ENCODE assay signal across 18 cellular contexts in the genomic region with DNA sequence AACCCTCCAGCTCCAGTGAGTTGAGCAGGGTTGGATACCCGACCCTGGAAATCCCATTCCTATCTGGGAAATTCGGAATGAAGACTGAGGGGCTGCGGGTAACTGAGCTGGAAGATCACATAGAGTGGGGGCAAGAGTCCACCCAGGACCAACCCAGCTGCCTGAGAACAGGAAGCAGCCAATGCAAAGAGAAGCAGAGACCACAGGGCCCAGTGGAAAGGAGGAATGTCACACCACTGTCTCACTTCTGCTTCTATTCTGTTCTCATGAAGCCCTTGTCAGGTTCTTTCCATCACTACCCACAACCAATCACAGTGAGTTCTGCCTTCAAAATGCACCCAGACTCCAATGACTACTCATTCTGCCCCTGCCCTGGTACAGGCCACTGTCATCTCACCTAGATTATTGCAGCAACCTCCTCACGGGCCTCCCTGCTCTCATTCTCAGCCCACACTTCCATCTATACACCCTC. TPM values are rescaled to one million over a fixed set of nuclear protein-coding genes. Genes with fewer than 3 reads are reported as not detected.
DNase-seq lines count a peak whose midpoint lies in the region; ATAC-seq, FAIRE-seq and TF ChIP-seq lines count a peak whose summit lies in the region.
"Had no signal": no experiment of that assay in that cellular context is flagged by ENCODE, and none has a peak within 500 bp of the region (broad histone marks: within the 10 kb centered on the region; RNA-seq: fewer than 3 reads in every experiment).

No MANE protein-coding gene starts in this region.

- peaks cover under 1% of the 10 kb centered on the region for H3K79me2 ChIP-seq in GM12878 (ENCODE audit: control insufficient read depth, insufficient read depth, low read length)

- H3K27me3 ChIP-seq in GM12878 (replicated peaks in 1 of 2; ENCODE audit: control insufficient read depth in 2 of 2, insufficient read depth in 2 of 2, low read length in 1 of 2) (no peaks in the 10 kb centered on the region), A673 (replicated peaks; ENCODE audit: insufficient read depth, low read depth, low read length, poor library complexity) (no peaks in the 10 kb centered on the region)
- H3K27me3 ChIP-seq: brain microvascular endothelial cell, left lung had no signal

- in situ Hi-C loops in GM12878 (cut with MboI), result no loop called here

- H3K9me3 ChIP-seq in GM12878 (replicated peaks; ENCODE audit: control insufficient read depth, insufficient read depth, low read length) (no peaks in the 10 kb centered on the region), A673 (ENCODE audit: low read depth, low read length, poor library complexity, severe bottlenecking) (no peaks in the 10 kb centered on the region)
- H3K9me3 ChIP-seq: left lung had no signal

- TF ChIP-seq CTCF in GM12878 (IDR thresholded peaks at IDR 0.05 in 2 of 3, conservative IDR thresholded peaks at IDR 0.05 in 1 of 3; ENCODE audit: control insufficient read depth in 2 of 3, extremely low read depth in 1 of 3, insufficient read depth in 1 of 3, low read depth in 3 of 3, low read length in 3 of 3), result no peak
- TF ChIP-seq CTCF in A673 (conservative IDR thresholded peaks at IDR 0.05; ENCODE audit: low read depth, low read length), result no peak
- no peak for TF ChIP-seq CTCF in omental fat pad (IDR thresholded peaks at IDR 0.05)

- POLR2A ChIA-PET in GM12878 (lab: Charles Lee) (interaction anchor here (0.6 to 3.9 kb wide), 10 partner anchors 10 to 83 kb away, joined by 3 to 29 read pairs (median 4); a partner anchor contains a TSS), A673 (lab: Charles Lee; ENCODE audit: low non-redundant PET) (no interaction called here)

- H3K4me2 ChIP-seq in GM12878 (ENCODE audit: control insufficient read depth, insufficient read depth), result peak overlapping the region; percentile 4; the same call in 1 of the 2 replicates

- H3K4me3 ChIP-seq in GM12878 (no peak overlapping the region), A673 (ENCODE audit: low read depth, low read length, poor library complexity, severe bottlenecking) (no peak overlapping the region)
- H3K4me3 ChIP-seq: left lung had no signal

- TF ChIP-seq POLR2A in GM12892 (IDR thresholded peaks at IDR 0.05; ENCODE audit: low read depth, low read length) (no peak), GM12878 (IDR thresholded peaks at IDR 0.05; ENCODE audit: low read depth, low read length) (peak; percentile 38; the same call in 1 of the 2 replicates)

- ATAC-seq in HG02973 (IDR thresholded peaks at IDR 0.05; ENCODE audit: unreplicated experiment) (peak; percentile 76), GM12878 (peak; percentile 96), GM19455 (IDR thresholded peaks at IDR 0.05; ENCODE audit: unreplicated experiment) (no peak), omental fat pad (ENCODE audit: low FRiP score) (no peak)
- ATAC-seq: activated T-helper 17 cell treated with anti-CD3 and anti-CD28 coated beads, Interleukin-2, amount 50 U/mL, for 72 hours; left lung had no signal

- TF ChIP-seq EP300 in GM12878 (IDR thresholded peaks at IDR 0.05; ENCODE audit: borderline replicate concordance in 1 of 2, control insufficient read depth in 1 of 2, low read depth in 2 of 2, low read length in 2 of 2), result peak; percentile 30 to 60; a peak in 2 of 4 replicates

- H4K20me1 ChIP-seq in GM12878 (ENCODE audit: control insufficient read depth, insufficient read depth), result no peaks in the 10 kb centered on the region

- no peak for TF ChIP-seq RAD21 in GM12878 (IDR thresholded peaks at IDR 0.05; ENCODE audit: insufficient read depth, low read depth, low read length)

- H3K4me1 ChIP-seq in GM12878 (ENCODE audit: control insufficient read depth, insufficient read depth, low read length) (peaks cover 36% of the 10 kb centered on the region), A673 (ENCODE audit: insufficient read depth, low read length, poor library complexity, severe bottlenecking) (no peaks in the 10 kb centered on the region)

- H2AFZ ChIP-seq in GM12878 (ENCODE audit: control insufficient read depth, low read depth, low read length), result no peak overlapping the region

- DNase-seq in GM12892 (ENCODE audit: insufficient read length), result peak; percentile 46
- no peak for DNase-seq in GM19239 (ENCODE audit: insufficient read length, low spot score)
- peak; percentile 77 for DNase-seq in GM12878 (ENCODE audit: low read depth, low spot score)
- no peak for DNase-seq in A673 (ENCODE audit: low spot score)
- DNase-seq in activated CD4-positive, alpha-beta T cell treated with anti-CD3 and anti-CD28 coated beads for 1 hour, result no peak
- no peak for DNase-seq in omental fat pad (ENCODE audit: low spot score)
- DNase-seq: brain microvascular endothelial cell; head of caudate nucleus; left lung; NCI-H510A treated with DMSO at 0.1 percent for 48 hours; Right ventricle myocardium superior; stimulated activated CD4-positive, alpha-beta T cell treated with anti-CD3 and anti-CD28 coated beads, Interleukin-12 subunit alpha, Interleukin-12 subunit beta, amount 100 ng/mL, for 4 hours; WERI-Rb-1 had no signal

- 9% methylated on average over 4 of the region's 4 CpGs for WGBS in GM12878 (ENCODE audit: insufficient coverage, insufficient replicate concordance, low lambda C conversion rate, missing lambda C conversion rate)

- SMC1A ChIA-PET in GM12878 (lab: Charles Lee; ENCODE audit: uncharacterized antibody, unreplicated experiment), result interaction anchor here (0.6 to 5.4 kb wide), 11 partner anchors 10 to 145 kb away, joined by 3 to 32 read pairs (median 7); a partner anchor contains a TSS

- CTCF ChIA-PET in GM12878 (lab: Yijun Ruan, JAX), result interaction anchor here (1.0 to 9.9 kb wide), 6 partner anchors 14 to 144 kb away, joined by 3 to 83 read pairs (median 10); a partner anchor contains a TSS
- CTCF ChIA-PET in A673 (lab: Charles Lee), result interaction anchor here (0.6 kb wide), 1 partner anchor 24 kb away, joined by 3 read pairs; no protein-coding TSS in a partner anchor

- BruUV-seq in GM12878 (replicated peaks; lab: Mats Ljungman, UMichigan), result no TSS peak
- no TSS peak for BruUV-seq in A673 (replicated peaks; lab: Mats Ljungman, UMichigan)

- intact Hi-C loops in GM12878 (cut with micrococcal nuclease; ENCODE audit: unreplicated experiment), result no loop called here
- intact Hi-C loops in A673 (cut with micrococcal nuclease; ENCODE audit: unreplicated experiment), result no loop called here

- peak overlapping the region; percentile 47 for H3K27ac ChIP-seq in GM12878 (ENCODE audit: control insufficient read depth, insufficient read depth)
- no peak overlapping the region for H3K27ac ChIP-seq in A673 (ENCODE audit: low read depth, low read length, poor library complexity, severe bottlenecking)
- H3K27ac ChIP-seq: brain microvascular endothelial cell, C4-2B, left lung, WERI-Rb-1 had no signal

- FAIRE-seq in GM12892 (lab: Jason Lieb, UNC) (peak; percentile 87), GM19239 (lab: Jason Lieb, UNC) (peak; percentile 81), GM12878 (lab: Jason Lieb, UNC) (peak; percentile 83)

- RAD21 ChIA-PET in GM12878 (lab: Charles Lee; ENCODE audit: unreplicated experiment), result interaction anchor here (0.8 to 3.8 kb wide), 11 partner anchors 10 to 152 kb away, joined by 3 to 20 read pairs (median 4); a partner anchor contains a TSS

- H3K36me3 ChIP-seq in GM12878 (ENCODE audit: control insufficient read depth in 2 of 2, insufficient read depth in 2 of 2, low read length in 1 of 2) (no peaks in the 10 kb centered on the region; a peak in 1 of 4 replicates), A673 (ENCODE audit: insufficient read depth, low read length, poor library complexity, severe bottlenecking) (no peaks in the 10 kb centered on the region)
- H3K36me3 ChIP-seq: brain microvascular endothelial cell, left lung had no signal

- no peak overlapping the region for H3K9ac ChIP-seq in GM12878 (ENCODE audit: control insufficient read depth, insufficient read depth, low read length)

RNA-seq across cellular contexts. Expression of a gene that starts 15.3 kb away (rescaled TPM):
- 4.7 TPM for polyA plus RNA-seq in GM12892 (2012; ENCODE audit: missing spikeins)
- 16.4 and 22.3 TPM in 2 replicates for total RNA-seq in GM12878 (2013; cell fraction: nucleolus; rRNA removed)
- total RNA-seq in GM12878 (2014; rRNA removed) (2.9 and 3.6 TPM in 2 replicates), GM12878 (2014; rRNA removed; fragmentation: Illumina TruSeq; extraction: Trizol) (1.7 and 2.0 TPM in 2 replicates), GM12878 (2021) (8.9 and 10.2 TPM in 2 replicates), A673 (2021) (16.0 and 19.0 TPM in 2 replicates), omental fat pad (1 to 10 TPM; 4.6 to 9.9 (median 5.3) TPM)
- polyA plus RNA-seq in GM12878 (2011; ENCODE audit: low read depth), result 2.7 TPM
- polyA plus RNA-seq in GM12878 (2011; rRNA removed) (2.7 and 2.9 TPM in 2 replicates), GM12878 (2014; fragmentation: Illumina TruSeq; extraction: Trizol) (2.1 and 3.4 TPM in 2 replicates), GM12878 (2014; fragmentation: Nextera tagmentation; extraction: Ambion mirVana) (under 1 TPM in 1 of 2 experiments, not detected in 1; 0.07 TPM), GM12878 (2014; rRNA removed) (5.6 and 6.0 TPM in 2 replicates), GM12878 (2016; fragmentation: Nextera tagmentation; extraction: Ambion mirVana) (1 to 10 TPM; 2.9 to 4.3 TPM)
- polyA plus RNA-seq in GM12878 (2011; cell fraction: cytosol; rRNA removed), result 2.8 and 2.9 TPM in 2 replicates
- 15.8 and 19.4 TPM in 2 replicates for polyA plus RNA-seq in GM12878 (2011; cell fraction: nucleus; rRNA removed)
- polyA plus RNA-seq in GM12878 (2012), result 5.4 and 7.8 TPM in 2 replicates
- 4.2 and 8.9 TPM in 2 replicates for polyA minus RNA-seq in GM12878 (2011; rRNA and poly(A)+ RNA removed)
- 2.4 and 4.0 TPM in 2 replicates for polyA minus RNA-seq in GM12878 (2011; cell fraction: cytosol; rRNA and poly(A)+ RNA removed)
- 7.5 and 11.5 TPM in 2 replicates for polyA minus RNA-seq in GM12878 (2011; cell fraction: nucleus; rRNA and poly(A)+ RNA removed)

RNA-seq across cellular contexts. Expression of a gene that starts 27.5 kb away (rescaled TPM):
- 464 TPM for polyA plus RNA-seq in GM12892 (2012; ENCODE audit: missing spikeins)
- 50.2 and 52.7 TPM in 2 replicates for total RNA-seq in GM12878 (2013; cell fraction: nucleolus; rRNA removed)
- 323 and 343 TPM in 2 replicates for total RNA-seq in GM12878 (2014; rRNA removed)
- total RNA-seq in GM12878 (2014; rRNA removed; fragmentation: Illumina TruSeq; extraction: Trizol), result 497 and 501 TPM in 2 replicates
- total RNA-seq in GM12878 (2021), result 534 and 544 TPM in 2 replicates
- 747 TPM for polyA plus RNA-seq in GM12878 (2011; ENCODE audit: low read depth)
- 442 and 775 TPM in 2 replicates for polyA plus RNA-seq in GM12878 (2011; rRNA removed)
- polyA plus RNA-seq in GM12878 (2011; cell fraction: cytosol; rRNA removed), result 1,104 and 1,118 TPM in 2 replicates
- 303 and 389 TPM in 2 replicates for polyA plus RNA-seq in GM12878 (2011; cell fraction: nucleus; rRNA removed)
- polyA plus RNA-seq in GM12878 (2012), result 462 and 532 TPM in 2 replicates
- polyA plus RNA-seq in GM12878 (2014; fragmentation: Illumina TruSeq; extraction: Trizol), result 865 and 1,083 TPM in 2 replicates
- polyA plus RNA-seq in GM12878 (2014; fragmentation: Nextera tagmentation; extraction: Ambion mirVana), result 100 to 1,000 TPM; 156 to 460 TPM
- 568 and 589 TPM in 2 replicates for polyA plus RNA-seq in GM12878 (2014; rRNA removed)
- 100 to 1,000 TPM; 253 to 257 TPM for polyA plus RNA-seq in GM12878 (2016; fragmentation: Nextera tagmentation; extraction: Ambion mirVana)
- 892 and 964 TPM in 2 replicates for polyA minus RNA-seq in GM12878 (2011; rRNA and poly(A)+ RNA removed)
- 147 and 180 TPM in 2 replicates for polyA minus RNA-seq in GM12878 (2011; cell fraction: cytosol; rRNA and poly(A)+ RNA removed)
- polyA minus RNA-seq in GM12878 (2011; cell fraction: nucleus; rRNA and poly(A)+ RNA removed), result 36.1 and 62.5 TPM in 2 replicates
- 573 and 581 TPM in 2 replicates for total RNA-seq in A673 (2021)
- total RNA-seq in omental fat pad, result 100 to 1,000 TPM; 103 to 194 (median 125) TPM

RNA-seq across cellular contexts. Expression of a gene that starts 40.0 kb away (rescaled TPM):
- polyA plus RNA-seq in GM12892 (2012; ENCODE audit: missing spikeins), result not detected
- total RNA-seq in GM12878 (2013; cell fraction: nucleolus; rRNA removed), result not detected in 2 replicates
- total RNA-seq in GM12878 (2014; rRNA removed) (not detected in 2 replicates), GM12878 (2014; rRNA removed; fragmentation: Illumina TruSeq; extraction: Trizol) (not detected in 2 replicates), GM12878 (2021) (not detected in 2 replicates), A673 (2021) (not detected in 2 replicates), omental fat pad (not detected)
- polyA plus RNA-seq in GM12878 (2011; ENCODE audit: low read depth), result not detected
- polyA plus RNA-seq in GM12878 (2011; rRNA removed) (not detected in 2 replicates), GM12878 (2014; fragmentation: Illumina TruSeq; extraction: Trizol) (0.46 TPM in 1 of 2 replicates, not detected in the other), GM12878 (2014; fragmentation: Nextera tagmentation; extraction: Ambion mirVana) (under 1 TPM; 0.29 to 0.40 TPM), GM12878 (2014; rRNA removed) (0.33 and 0.91 TPM in 2 replicates), GM12878 (2016; fragmentation: Nextera tagmentation; extraction: Ambion mirVana) (under 1 TPM; 0.39 to 0.44 TPM)
- not detected in 2 replicates for polyA plus RNA-seq in GM12878 (2011; cell fraction: cytosol; rRNA removed)
- not detected in 2 replicates for polyA plus RNA-seq in GM12878 (2011; cell fraction: nucleus; rRNA removed)
- 0.27 and 0.39 TPM in 2 replicates for polyA plus RNA-seq in GM12878 (2012)
- polyA minus RNA-seq in GM12878 (2011; rRNA and poly(A)+ RNA removed), result 0.36 TPM in 1 of 2 replicates, not detected in the other
- not detected in 2 replicates for polyA minus RNA-seq in GM12878 (2011; cell fraction: cytosol; rRNA and poly(A)+ RNA removed)
- not detected in 2 replicates for polyA minus RNA-seq in GM12878 (2011; cell fraction: nucleus; rRNA and poly(A)+ RNA removed)
- total RNA-seq: activated T-helper 17 cell treated with anti-CD3 and anti-CD28 coated beads, Interleukin-2, amount 50 U/mL, for 72 hours; left lung; M059J; Right ventricle myocardium superior had no signal

Comparison
In these comparisons a context has a peak if more than half of its experiments do, and no peak if none do; other contexts are left out.
1. DNase-seq: peak in GM12892 (single experiment) and GM12878 (single experiment); none in GM19239 (single experiment), A673 (single experiment), activated CD4-positive, alpha-beta T cell treated with anti-CD3 and anti-CD28 coated beads for 1 hour (single experiment) and omental fat pad (single experiment).
2. ATAC-seq: peak in HG02973 (single experiment) and GM12878 (single experiment); none in GM19455 (single experiment) and omental fat pad (single experiment).